ENCODE assay signal across 2 cellular contexts in genomic region chr2:160871953-160872352, GRCh38.
A peak's percentile ranks its signal among the peaks of the same experiment; 100 is the strongest.
TF ChIP-seq lines count a peak whose summit lies in the region.

No MANE protein-coding gene starts in this region.

TF ChIP-seq in HepG2, 621 proteins besides CTCF, POLR2A, EP300 and RAD21:
- no peak for TF ChIP-seq ZNF331 (CRISPR knock-in tag; IDR thresholded peaks at IDR 0.05)
- TF ChIP-seq BATF2 (CRISPR knock-in tag; IDR thresholded peaks at IDR 0.05), result no peak
- peak in 1 of 2 experiments; percentile 57; a peak in 1 of 4 replicates for TF ChIP-seq NR2F1 (CRISPR knock-in tag; IDR thresholded peaks at IDR 0.05)
- TF ChIP-seq NR2F6 (IDR thresholded peaks at IDR 0.05), result peak; percentile 33; the same call in 1 of the 2 replicates
- TF ChIP-seq NR2F6 (CRISPR knock-in tag; IDR thresholded peaks at IDR 0.05), result peak; percentile 17; the same call in 1 of the 2 replicates
- TF ChIP-seq PCBP1 (IDR thresholded peaks at IDR 0.05; ENCODE audit: borderline replicate concordance, low read depth, low read length), result no peak
- TF ChIP-seq KDM2A (CRISPR knock-in tag; IDR thresholded peaks at IDR 0.05; ENCODE audit: borderline replicate concordance, low read depth), result no peak

TF ChIP-seq in H1, 55 proteins besides CTCF, POLR2A, EP300 and RAD21:
- TF ChIP-seq JUND (IDR thresholded peaks at IDR 0.05; ENCODE audit: low read length), result no peak
